In the genomic region with DNA sequence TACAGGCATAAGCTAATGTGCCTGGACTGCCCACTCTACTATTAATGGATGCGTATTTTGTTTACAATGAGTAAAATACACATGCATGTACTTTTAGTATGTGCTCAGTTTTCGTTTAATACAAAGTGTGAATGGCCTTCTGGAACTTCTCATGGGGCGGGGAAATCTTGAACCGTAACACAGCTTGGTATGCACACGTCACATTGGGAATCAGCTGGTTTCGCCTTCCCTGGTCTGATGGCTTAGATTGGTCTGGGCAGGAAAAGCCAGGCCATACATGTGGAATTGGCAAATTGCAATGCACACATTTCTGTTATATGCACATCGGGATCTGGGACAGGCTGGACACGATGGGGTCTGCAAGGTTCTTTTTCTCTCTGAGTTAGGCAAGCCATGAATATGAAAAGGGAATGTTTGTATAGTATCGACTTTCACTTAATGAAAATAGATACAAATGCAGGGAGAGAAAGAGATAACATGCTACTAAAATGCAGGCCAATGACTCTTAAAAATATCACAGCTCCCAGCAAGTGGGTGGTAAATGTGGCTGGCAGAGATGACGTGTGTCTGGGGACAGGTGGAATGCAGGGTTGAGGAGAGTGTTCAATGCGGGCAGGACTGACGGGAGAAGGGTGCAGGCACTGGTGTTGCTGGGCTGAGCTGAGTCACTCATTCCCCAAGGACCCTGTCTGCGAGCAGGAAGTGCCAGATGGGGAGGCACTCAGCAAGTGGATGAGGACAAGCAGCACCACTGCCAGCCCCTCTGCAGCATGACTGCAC, we compare ENCODE assay signal across 8 cellular contexts.
A peak's percentile ranks its signal among the peaks of the same experiment; 100 is the strongest.
DNase-seq lines count a peak whose midpoint lies in the region; ATAC-seq and TF ChIP-seq lines count a peak whose summit lies in the region.
"Had no signal": no experiment of that assay in that cellular context is flagged by ENCODE, and none has a peak within 500 bp of the region (broad histone marks: within the 10 kb centered on the region; RNA-seq: fewer than 3 reads in every experiment).

No MANE protein-coding gene starts in this region.

- H3K27me3 ChIP-seq in smooth muscle cell (ENCODE audit: low read depth) (peaks cover 19% of the 10 kb centered on the region), psoas muscle (ENCODE audit: insufficient read depth in 3 of 3, low read length in 2 of 3) (peaks cover 0 to 22% (median 0%) of the 10 kb centered on the region in 3 donors)

- intact Hi-C loops in psoas muscle (cut with DNase I), result no loop called here

- H3K36me3 ChIP-seq in smooth muscle cell (ENCODE audit: low read depth) (no peaks in the 10 kb centered on the region), psoas muscle (ENCODE audit: insufficient read depth in 1 of 2, low read depth in 1 of 2) (no peaks in the 10 kb centered on the region)

- H3K27ac ChIP-seq in smooth muscle cell (ENCODE audit: low read depth) (no peak overlapping the region), psoas muscle (no peak overlapping the region)
- H3K27ac ChIP-seq: RWPE1 had no signal

- peaks cover 53% of the 10 kb centered on the region for H3K4me1 Mint-ChIP-seq in glutamatergic neuron (ENCODE audit: low read depth, unreplicated experiment)

- H3K27me3 Mint-ChIP-seq in glutamatergic neuron (ENCODE audit: unreplicated experiment), result peaks cover 13% of the 10 kb centered on the region

- TF ChIP-seq CTCF in glutamatergic neuron (IDR thresholded peaks at IDR 0.05; ENCODE audit: partially characterized antibody, unreplicated experiment) (no peak), smooth muscle cell (IDR thresholded peaks at IDR 0.05; ENCODE audit: borderline replicate concordance, insufficient read depth, poor library complexity, severe bottlenecking) (no peak), psoas muscle (IDR thresholded peaks at IDR 0.05) (no peak)

- no peaks in the 10 kb centered on the region for H3K4me1 ChIP-seq in smooth muscle cell (ENCODE audit: low read depth)
- no peaks in the 10 kb centered on the region for H3K4me1 ChIP-seq in psoas muscle

- WGBS in smooth muscle cell (ENCODE audit: low lambda C conversion rate), result 30% methylated on average over 13 of the region's 13 CpGs
- 44 to 57% (median 45%) methylated on average over 13 of the region's 13 CpGs for WGBS in psoas muscle, 3 donors

- DNase-seq in HS-27A (ENCODE audit: low read depth) (peak; percentile 30), NCI-H526 treated with DMSO at 0.1 percent for 48 hours (lab: John Stamatoyannopoulos, UW) (peak; percentile 88), glutamatergic neuron (no peak), smooth muscle cell (lab: John Stamatoyannopoulos, UW; ENCODE audit: unreplicated experiment) (no peak), psoas muscle (no peak), NOMO-1 treated with DMSO at 0.1 percent for 48 hours (lab: John Stamatoyannopoulos, UW; ENCODE audit: unreplicated experiment) (no peak)

- no peaks in the 10 kb centered on the region for H3K9me3 ChIP-seq in smooth muscle cell (replicated peaks; ENCODE audit: low read depth)
- H3K9me3 ChIP-seq in psoas muscle, result no peaks in the 10 kb centered on the region

- no peaks in the 10 kb centered on the region for H3K36me3 Mint-ChIP-seq in glutamatergic neuron (ENCODE audit: unreplicated experiment)

- no peak for ATAC-seq in psoas muscle
- no peak for ATAC-seq in HG03565 (IDR thresholded peaks at IDR 0.05; ENCODE audit: unreplicated experiment)

- no peaks in the 10 kb centered on the region for H4K20me1 ChIP-seq in smooth muscle cell (ENCODE audit: low read depth)

- H3K79me2 ChIP-seq in smooth muscle cell (ENCODE audit: low read depth), result no peaks in the 10 kb centered on the region

- H3K9ac ChIP-seq in smooth muscle cell (ENCODE audit: low read depth), result no peak overlapping the region

- peaks cover 4% of the 10 kb centered on the region for H3F3A ChIP-seq in smooth muscle cell (ENCODE audit: low read depth)

- peak overlapping the region; percentile 65 for H3K4me3 Mint-ChIP-seq in glutamatergic neuron (ENCODE audit: unreplicated experiment)

- H3K9me3 Mint-ChIP-seq in glutamatergic neuron (ENCODE audit: unreplicated experiment), result peaks cover 17% of the 10 kb centered on the region

- H3K27ac Mint-ChIP-seq in glutamatergic neuron (ENCODE audit: unreplicated experiment), result peak overlapping the region; percentile 60

- no peak overlapping the region for H2AFZ ChIP-seq in smooth muscle cell (ENCODE audit: low read depth)

- H3K4me3 ChIP-seq in smooth muscle cell, result no peak overlapping the region
- no peak overlapping the region for H3K4me3 ChIP-seq in psoas muscle

- H3K4me2 ChIP-seq in smooth muscle cell, result peak overlapping the region; percentile 15

Comparison
In these comparisons a context has a peak if more than half of its experiments do, and no peak if none do; other contexts are left out.
1. DNase-seq: peak in HS-27A (single experiment) and NCI-H526 treated with DMSO at 0.1 percent for 48 hours (single experiment); none in glutamatergic neuron (single experiment), smooth muscle cell (single experiment), psoas muscle (0 of 2) and NOMO-1 treated with DMSO at 0.1 percent for 48 hours (single experiment).